16 cellular contexts compared by ENCODE assay signal in the genomic region with DNA sequence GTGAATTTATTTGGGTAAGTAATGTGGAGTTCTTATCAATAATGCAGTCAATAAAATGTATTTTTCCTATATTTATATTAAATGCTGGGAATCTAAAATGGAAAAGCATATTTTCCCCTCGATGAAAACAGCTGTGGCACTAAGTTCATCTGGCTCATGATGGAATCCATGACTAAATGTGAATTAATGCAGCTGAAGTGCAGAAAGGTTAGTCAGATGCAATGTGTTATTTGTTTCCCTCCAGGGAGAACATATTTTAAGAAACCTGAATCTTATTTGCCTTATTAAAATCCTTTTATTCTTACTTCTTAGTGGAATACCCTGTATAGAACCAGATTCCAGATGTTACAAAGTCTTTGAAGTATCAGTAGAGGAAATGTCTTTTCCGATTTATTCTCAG.
"Had no signal": no experiment of that assay in that cellular context is flagged by ENCODE, and none has a peak within 500 bp of the region (broad histone marks: within the 10 kb centered on the region; RNA-seq: fewer than 3 reads in every experiment).

No MANE protein-coding gene starts in this region.

- H3K4me3 ChIP-seq: cardiac muscle cell, lower lobe of right lung, skin epidermis, suprapubic skin had no signal

- H3K9me3 Mint-ChIP-seq: neural crest cell had no signal

- H3K27ac ChIP-seq: cardiac muscle cell, epithelial cell of prostate, lower lobe of right lung, suprapubic skin had no signal

- H3K4me1 Mint-ChIP-seq: stimulated activated naive CD8-positive, alpha-beta T cell treated with anti-CD3 and anti-CD28 coated beads, Interleukin-15, amount 100 ng/mL, for 72 hours had no signal

- H3K36me3 Mint-ChIP-seq: activated naive CD8-positive, alpha-beta T cell had no signal

- H3K27ac Mint-ChIP-seq: activated naive CD8-positive, alpha-beta T cell; stimulated activated naive CD8-positive, alpha-beta T cell treated with anti-CD3 and anti-CD28 coated beads, Interleukin-15, amount 100 ng/mL, for 72 hours had no signal

- H3K27me3 ChIP-seq: cardiac muscle cell, suprapubic skin had no signal

- H3K4me3 Mint-ChIP-seq: activated naive CD8-positive, alpha-beta T cell; neural crest cell; stimulated activated naive CD8-positive, alpha-beta T cell treated with anti-CD3 and anti-CD28 coated beads, Interleukin-15, amount 100 ng/mL, for 72 hours had no signal

- ATAC-seq: lower lobe of right lung; stimulated activated naive CD8-positive, alpha-beta T cell treated with anti-CD3 and anti-CD28 coated beads, Interleukin-15, amount 100 ng/mL, for 72 hours had no signal

- DNase-seq: activated CD4-positive, alpha-beta T cell treated with anti-CD3 and anti-CD28 coated beads, Interleukin-2, amount 50 U/mL, for 1 hour; activated CD8-positive, alpha-beta memory T cell treated with anti-CD3 and anti-CD28 coated beads for 24 hours; activated gamma-delta T cell treated with Interleukin-2 at 50 U/mL for 16 hours; amygdala; hypothalamus; lower lobe of right lung; stimulated activated CD4-positive, alpha-beta T cell treated with anti-CD3 and anti-CD28 coated beads, Interleukin-15, amount 100 ng/mL, for 24 hours; stimulated activated CD4-positive, alpha-beta T cell treated with anti-CD3 and anti-CD28 coated beads, Interleukin-2, amount 100 ng/mL, for 48 hours; stimulated activated naive CD8-positive, alpha-beta T cell treated with anti-CD3 and anti-CD28 coated beads, Interleukin-15, amount 100 ng/mL, for 72 hours; T-helper 9 cell had no signal

- H3K27me3 Mint-ChIP-seq: activated naive CD8-positive, alpha-beta T cell; stimulated activated naive CD8-positive, alpha-beta T cell treated with anti-CD3 and anti-CD28 coated beads, Interleukin-15, amount 100 ng/mL, for 72 hours had no signal
